29 cellular contexts compared by ENCODE assay signal in the genomic region with DNA sequence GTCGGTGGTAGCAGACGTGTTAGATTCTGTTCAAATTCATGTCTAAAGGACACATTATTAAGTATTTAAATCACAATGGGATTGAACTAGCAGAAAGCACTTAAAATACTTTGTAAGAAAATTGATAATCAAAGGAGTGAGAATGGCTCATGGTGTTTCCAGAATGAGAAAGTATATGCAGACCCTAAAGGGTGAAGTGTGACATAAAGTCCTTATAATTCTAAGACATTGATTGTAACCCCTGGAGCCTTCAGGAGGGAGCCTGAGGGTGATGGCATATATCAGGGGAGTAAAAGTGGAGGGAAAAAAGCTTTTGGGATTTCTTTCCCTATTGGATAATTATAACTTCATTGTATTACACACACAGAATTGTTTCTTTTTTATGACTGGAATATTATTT. TPM values are rescaled to one million over a fixed set of nuclear protein-coding genes. Genes with fewer than 3 reads are reported as not detected.
"Had no signal": no experiment of that assay in that cellular context is flagged by ENCODE, and none has a peak within 500 bp of the region (broad histone marks: within the 10 kb centered on the region; RNA-seq: fewer than 3 reads in every experiment).

A gene (minus strand): TSS at position 101 of the 400 bp plus-strand sequence. CDS start 3,929 bp downstream, outside the sequence.

- H3K27ac ChIP-seq: stomach, suprapubic skin, testis, thoracic aorta, thyroid gland, tibial artery, tibial nerve, transverse colon, upper lobe of right lung, uterus, vagina had no signal

- H3K27me3 ChIP-seq: suprapubic skin, testis, thyroid gland, tibial artery, tibial nerve, transverse colon, upper lobe of right lung, uterus, vagina had no signal

- H3K9me3 ChIP-seq: suprapubic skin, testis, thoracic aorta, thyroid gland, transverse colon, upper lobe of right lung, uterus, vagina had no signal

- H3K4me1 ChIP-seq: stomach, suprapubic skin, testis, thyroid gland, tibial artery, tibial nerve, transverse colon, upper lobe of right lung, uterus, vagina had no signal

- H3K9me3 Mint-ChIP-seq: stimulated activated effector memory CD8-positive, alpha-beta T cell treated with anti-CD3 and anti-CD28 coated beads, Interleukin-12 subunit alpha, Interleukin-12 subunit beta, amount 100 ng/mL, for 72 hours; stimulated activated memory B cell treated with anti-CD40 and anti-IgM and Interleukin-4, amounts not matched to agents 10 μg/mL and 1 μg/mL and 100 μg/mL, for 72 hours; stimulated activated naive CD8-positive, alpha-beta T cell treated with anti-CD3 and anti-CD28 coated beads, Interleukin-15, amount 100 ng/mL, for 72 hours; stimulated activated naive CD8-positive, alpha-beta T cell treated with anti-CD3 and anti-CD28 coated beads, Interleukin-15, Interleukin-2, amounts not matched to agents 100 ng/mL and 50 ng/mL, for 24 hours; type B pancreatic cell had no signal

- ATAC-seq: stimulated activated memory B cell treated with anti-CD40 and anti-IgM and Interleukin-4, amounts not matched to agents 10 μg/mL and 1 μg/mL and 100 μg/mL, for 72 hours; stimulated activated naive B cell treated with anti-CD40 and anti-IgM and Interleukin-4, amounts not matched to agents 10 μg/mL and 1 μg/mL and 100 μg/mL, for 72 hours; stimulated activated naive CD8-positive, alpha-beta T cell treated with anti-CD3 and anti-CD28 coated beads, Interleukin-15, amount 100 ng/mL, for 72 hours; stimulated activated naive CD8-positive, alpha-beta T cell treated with anti-CD3 and anti-CD28 coated beads, Interleukin-15, Interleukin-2, amounts not matched to agents 100 U/mL and 50 U/mL, for 24 hours; upper lobe of right lung had no signal

- H3K4me1 Mint-ChIP-seq: stimulated activated effector memory CD8-positive, alpha-beta T cell treated with anti-CD3 and anti-CD28 coated beads, Interleukin-12 subunit alpha, Interleukin-12 subunit beta, amount 100 ng/mL, for 72 hours; stimulated activated naive CD8-positive, alpha-beta T cell treated with anti-CD3 and anti-CD28 coated beads, Interleukin-15, amount 100 ng/mL, for 72 hours had no signal

- FAIRE-seq: urothelium cell line had no signal

- H3K36me3 Mint-ChIP-seq: stimulated activated effector memory CD8-positive, alpha-beta T cell treated with anti-CD3 and anti-CD28 coated beads, Interleukin-12 subunit alpha, Interleukin-12 subunit beta, amount 100 ng/mL, for 72 hours; stimulated activated memory B cell treated with anti-CD40 and anti-IgM and Interleukin-4, amounts not matched to agents 10 μg/mL and 1 μg/mL and 100 μg/mL, for 72 hours; stimulated activated naive B cell treated with anti-CD40 and anti-IgM and Interleukin-4, amounts not matched to agents 10 μg/mL and 1 μg/mL and 100 μg/mL, for 72 hours; type B pancreatic cell had no signal

- H3K27ac Mint-ChIP-seq: stimulated activated effector memory CD8-positive, alpha-beta T cell treated with anti-CD3 and anti-CD28 coated beads, Interleukin-12 subunit alpha, Interleukin-12 subunit beta, amount 100 ng/mL, for 72 hours; stimulated activated memory B cell treated with anti-CD40 and anti-IgM and Interleukin-4, amounts not matched to agents 10 μg/mL and 1 μg/mL and 100 μg/mL, for 72 hours; stimulated activated naive B cell treated with anti-CD40 and anti-IgM and Interleukin-4, amounts not matched to agents 10 μg/mL and 1 μg/mL and 100 μg/mL, for 72 hours; stimulated activated naive CD8-positive, alpha-beta T cell treated with anti-CD3 and anti-CD28 coated beads, Interleukin-15, amount 100 ng/mL, for 72 hours; stimulated activated naive CD8-positive, alpha-beta T cell treated with anti-CD3 and anti-CD28 coated beads, Interleukin-15, Interleukin-2, amounts not matched to agents 100 ng/mL and 50 ng/mL, for 24 hours; type B pancreatic cell had no signal

- H3K4me3 Mint-ChIP-seq: stimulated activated effector memory CD8-positive, alpha-beta T cell treated with anti-CD3 and anti-CD28 coated beads, Interleukin-12 subunit alpha, Interleukin-12 subunit beta, amount 100 ng/mL, for 72 hours; stimulated activated memory B cell treated with anti-CD40 and anti-IgM and Interleukin-4, amounts not matched to agents 10 μg/mL and 1 μg/mL and 100 μg/mL, for 72 hours; stimulated activated naive B cell treated with anti-CD40 and anti-IgM and Interleukin-4, amounts not matched to agents 10 μg/mL and 1 μg/mL and 100 μg/mL, for 72 hours; stimulated activated naive CD8-positive, alpha-beta T cell treated with anti-CD3 and anti-CD28 coated beads, Interleukin-15, amount 100 ng/mL, for 72 hours; stimulated activated naive CD8-positive, alpha-beta T cell treated with anti-CD3 and anti-CD28 coated beads, Interleukin-15, Interleukin-2, amounts not matched to agents 100 ng/mL and 50 ng/mL, for 24 hours; type B pancreatic cell had no signal

- H3K36me3 ChIP-seq: stomach, suprapubic skin, thoracic aorta, thyroid gland, tibial artery, tibial nerve, transverse colon, upper lobe of right lung, uterus, vagina had no signal

- H3K4me3 ChIP-seq: stomach, suprapubic skin, testis, thoracic aorta, thyroid gland, tibial artery, tibial nerve, transverse colon, upper lobe of right lung, uterus, vagina had no signal

- DNase-seq: stimulated activated CD4-positive, alpha-beta T cell treated with anti-CD3 and anti-CD28 coated beads, Interleukin-2, amount 100 ng/mL, for 48 hours; stimulated activated CD4-positive, alpha-beta T cell treated with anti-CD3 and anti-CD28 coated beads, Interleukin-4, amount 100 ng/mL, for 1 hour; stimulated activated CD4-positive, alpha-beta T cell treated with anti-CD3 and anti-CD28 coated beads, Interleukin-4, amount 100 ng/mL, for 24 hours; stimulated activated CD4-positive, alpha-beta T cell treated with anti-CD3 and anti-CD28 coated beads, Interleukin-4, amount 100 ng/mL, for 4 hours; stimulated activated CD8-positive, alpha-beta memory T cell treated with anti-CD3 and anti-CD28 coated beads, Interleukin-4, amount 100 ng/mL, for 48 hours; stimulated activated naive B cell treated with anti-CD40 and anti-IgM and Interleukin-4, amounts not matched to agents 10 μg/mL and 1 μg/mL and 100 μg/mL, for 72 hours; stimulated activated naive CD4-positive, alpha-beta T cell; stimulated activated naive CD4-positive, alpha-beta T cell treated with Interleukin-2 at 50 U/mL for 16 hours; stimulated activated naive CD8-positive, alpha-beta T cell treated with anti-CD3 and anti-CD28 coated beads, Interleukin-15, amount 100 ng/mL, for 72 hours; stimulated activated naive CD8-positive, alpha-beta T cell treated with anti-CD3 and anti-CD28 coated beads, Interleukin-15, Interleukin-2, amounts not matched to agents 100 U/mL and 50 U/mL, for 24 hours; stomach; substantia nigra; testis; thyroid gland; tibial artery; transverse colon; trophoblast cell; upper lobe of right lung; uterus had no signal

RNA-seq across cellular contexts. Expression of the gene that starts here (rescaled TPM):
- total RNA-seq: stomach, suprapubic skin, temporal lobe, thoracic aorta, thyroid gland, transverse colon, upper lobe of right lung, vagina had no signal
- polyA plus RNA-seq: stomach had no signal
